ENCODE assay signal across 1 cellular context in the genomic region with DNA sequence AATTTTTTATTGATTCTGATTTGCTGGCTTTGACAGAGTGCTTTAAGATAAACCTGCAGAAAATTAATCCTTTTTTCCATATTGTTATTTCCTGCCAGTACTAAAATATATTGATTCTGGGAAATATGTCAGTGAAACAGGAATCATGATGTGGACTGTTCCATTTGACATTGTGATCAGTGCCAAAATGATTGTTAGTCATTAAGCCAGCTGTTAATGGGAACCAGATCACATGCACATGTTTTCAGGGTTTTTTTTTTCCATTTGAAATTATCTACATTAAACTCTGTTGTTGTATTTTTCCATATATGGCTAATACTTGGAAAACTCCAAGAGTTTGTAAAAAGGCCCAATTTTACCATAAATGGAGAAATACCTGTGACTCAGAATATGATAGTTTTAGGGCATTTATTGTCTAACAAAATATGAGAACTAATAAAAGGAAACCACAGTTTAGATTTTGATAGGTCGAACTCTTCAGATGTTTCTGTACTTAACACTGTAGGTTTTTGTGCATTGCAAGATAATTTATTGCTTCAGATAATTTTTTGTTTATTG.
TF ChIP-seq lines count a peak whose summit lies in the region.

No MANE protein-coding gene starts in this region.

TF ChIP-seq in IMR-90, 13 proteins besides CTCF, POLR2A, EP300 and RAD21:
- TF ChIP-seq, protein P1, sequence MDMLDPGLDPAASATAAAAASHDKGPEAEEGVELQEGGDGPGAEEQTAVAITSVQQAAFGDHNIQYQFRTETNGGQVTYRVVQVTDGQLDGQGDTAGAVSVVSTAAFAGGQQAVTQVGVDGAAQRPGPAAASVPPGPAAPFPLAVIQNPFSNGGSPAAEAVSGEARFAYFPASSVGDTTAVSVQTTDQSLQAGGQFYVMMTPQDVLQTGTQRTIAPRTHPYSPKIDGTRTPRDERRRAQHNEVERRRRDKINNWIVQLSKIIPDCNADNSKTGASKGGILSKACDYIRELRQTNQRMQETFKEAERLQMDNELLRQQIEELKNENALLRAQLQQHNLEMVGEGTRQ (IDR thresholded peaks at IDR 0.05; ENCODE audit: low read depth, low read length), result no peak
- TF ChIP-seq, protein P2, sequence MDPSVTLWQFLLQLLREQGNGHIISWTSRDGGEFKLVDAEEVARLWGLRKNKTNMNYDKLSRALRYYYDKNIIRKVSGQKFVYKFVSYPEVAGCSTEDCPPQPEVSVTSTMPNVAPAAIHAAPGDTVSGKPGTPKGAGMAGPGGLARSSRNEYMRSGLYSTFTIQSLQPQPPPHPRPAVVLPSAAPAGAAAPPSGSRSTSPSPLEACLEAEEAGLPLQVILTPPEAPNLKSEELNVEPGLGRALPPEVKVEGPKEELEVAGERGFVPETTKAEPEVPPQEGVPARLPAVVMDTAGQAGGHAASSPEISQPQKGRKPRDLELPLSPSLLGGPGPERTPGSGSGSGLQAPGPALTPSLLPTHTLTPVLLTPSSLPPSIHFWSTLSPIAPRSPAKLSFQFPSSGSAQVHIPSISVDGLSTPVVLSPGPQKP (IDR thresholded peaks at IDR 0.05; ENCODE audit: borderline replicate concordance, low read depth, low read length), result no peak
- TF ChIP-seq RCOR1 (IDR thresholded peaks at IDR 0.05; ENCODE audit: insufficient replicate concordance, low read length) (no peak), MXI1 (IDR thresholded peaks at IDR 0.05; ENCODE audit: borderline replicate concordance, low read depth, low read length) (no peak), SMC3 (IDR thresholded peaks at IDR 0.05; ENCODE audit: low read depth, low read length) (no peak), RFX5 (IDR thresholded peaks at IDR 0.05; ENCODE audit: low read depth, low read length) (no peak), MAFK (IDR thresholded peaks at IDR 0.05; ENCODE audit: low read depth, low read length) (no peak), CHD1 (IDR thresholded peaks at IDR 0.05; ENCODE audit: low read depth, low read length) (no peak), CEBPB (IDR thresholded peaks at IDR 0.05; ENCODE audit: low read depth, low read length) (no peak), BHLHE40 (IDR thresholded peaks at IDR 0.05; ENCODE audit: low read depth, low read length) (no peak), MAZ (IDR thresholded peaks at IDR 0.05; ENCODE audit: borderline replicate concordance, low read depth, low read length) (no peak), NFE2L2 (IDR thresholded peaks at IDR 0.05; ENCODE audit: low read depth, low read length) (no peak), FOS (IDR thresholded peaks at IDR 0.05; ENCODE audit: low read depth, low read length) (no peak)
